4 cellular contexts compared by ENCODE assay signal in the genomic region with DNA sequence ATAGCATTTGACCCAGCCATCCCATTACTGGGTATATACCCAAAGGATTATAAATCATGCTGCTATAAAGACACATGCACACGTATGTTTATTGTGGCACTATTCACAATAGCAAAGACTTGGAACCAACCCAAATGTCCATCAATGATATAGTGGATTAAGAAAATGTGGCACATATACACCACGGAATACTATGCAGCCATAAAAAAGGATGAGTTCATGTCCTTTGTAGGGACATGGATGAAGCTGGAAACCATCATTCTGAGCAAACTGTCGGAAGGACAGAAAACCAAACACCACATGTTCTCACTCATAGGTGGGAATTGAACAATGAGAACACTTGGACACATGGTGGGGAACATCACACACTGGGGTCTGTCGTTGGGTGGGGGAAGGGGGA. TPM values are rescaled to one million over a fixed set of nuclear protein-coding genes. Genes with fewer than 3 reads are reported as not detected.
"Had no signal": no experiment of that assay in that cellular context is flagged by ENCODE, and none has a peak within 500 bp of the region (broad histone marks: within the 10 kb centered on the region; RNA-seq: fewer than 3 reads in every experiment).

No MANE protein-coding gene starts in this region.

RNA-seq across cellular contexts. Expression of gene PODN, which starts 51.8 kb away (rescaled TPM):
- total RNA-seq: HepG2, HT-29, HT1080 had no signal
- polyA plus RNA-seq: IgD-negative memory B cell had no signal
